In genomic region chr2:238259085-238260020, GRCh38 we compare ENCODE assay signal across 1 cellular context.
TF ChIP-seq lines count a peak whose summit lies in the region.

No MANE protein-coding gene starts in this region.

TF ChIP-seq in HepG2, 621 proteins besides CTCF, POLR2A, EP300 and RAD21 (continues in another document):
- TF ChIP-seq ZNF260 (CRISPR knock-in tag; IDR thresholded peaks at IDR 0.05; ENCODE audit: borderline replicate concordance, low read depth), result no peak
- no peak for TF ChIP-seq NFE2 (CRISPR knock-in tag; IDR thresholded peaks at IDR 0.05)
- no peak for TF ChIP-seq THRA (CRISPR knock-in tag; IDR thresholded peaks at IDR 0.05; ENCODE audit: borderline replicate concordance)
- no peak for TF ChIP-seq ZNF761 (CRISPR knock-in tag; conservative IDR thresholded peaks at IDR 0.05)
- TF ChIP-seq NFIC (IDR thresholded peaks at IDR 0.05; ENCODE audit: low read length), result no peak
- TF ChIP-seq ZSCAN31 (CRISPR knock-in tag; IDR thresholded peaks at IDR 0.05; ENCODE audit: low read depth), result no peak
- no peak for TF ChIP-seq ZNF407 (CRISPR knock-in tag; IDR thresholded peaks at IDR 0.05; ENCODE audit: not compliant biosample characterization)
- no peak for TF ChIP-seq ZFP62 (CRISPR knock-in tag; IDR thresholded peaks at IDR 0.05)
- TF ChIP-seq ZHX1 (CRISPR knock-in tag; IDR thresholded peaks at IDR 0.05; ENCODE audit: low read depth), result 0 out of 2 replicates have a peak, but pooled peaks have one; percentile 49
- TF ChIP-seq MAF1 (CRISPR knock-in tag; IDR thresholded peaks at IDR 0.05; ENCODE audit: borderline replicate concordance), result no peak
- TF ChIP-seq ZNF576 (CRISPR knock-in tag; IDR thresholded peaks at IDR 0.05), result no peak
- no peak for TF ChIP-seq ZNF292 (CRISPR knock-in tag; IDR thresholded peaks at IDR 0.05; ENCODE audit: borderline replicate concordance, low read depth)
- no peak for TF ChIP-seq SRF (IDR thresholded peaks at IDR 0.05; ENCODE audit: low read depth, low read length)
- no peak for TF ChIP-seq ZNF460 (CRISPR knock-in tag; IDR thresholded peaks at IDR 0.05; ENCODE audit: borderline replicate concordance)
- TF ChIP-seq TEAD2 (CRISPR knock-in tag; IDR thresholded peaks at IDR 0.05), result no peak
- no peak for TF ChIP-seq E2F5 (CRISPR knock-in tag; conservative IDR thresholded peaks at IDR 0.05)
- TF ChIP-seq ZKSCAN5 (CRISPR knock-in tag; IDR thresholded peaks at IDR 0.05), result no peak
- TF ChIP-seq ZNF639 (CRISPR knock-in tag; conservative IDR thresholded peaks at IDR 0.05), result no peak
- no peak for TF ChIP-seq SMARCE1 (IDR thresholded peaks at IDR 0.05; ENCODE audit: borderline replicate concordance)
- TF ChIP-seq ONECUT2 (CRISPR knock-in tag; IDR thresholded peaks at IDR 0.05), result no peak
- TF ChIP-seq ZFP91 (CRISPR knock-in tag; IDR thresholded peaks at IDR 0.05; ENCODE audit: borderline replicate concordance), result peak; percentile 27; the same call in 1 of the 2 replicates
- TF ChIP-seq TMF1 (CRISPR knock-in tag; IDR thresholded peaks at IDR 0.05; ENCODE audit: low read depth), result no peak
- no peak for TF ChIP-seq ZNF781 (CRISPR knock-in tag; IDR thresholded peaks at IDR 0.05; ENCODE audit: borderline replicate concordance, not compliant biosample characterization)
- TF ChIP-seq ZBTB4 (CRISPR knock-in tag; IDR thresholded peaks at IDR 0.05; ENCODE audit: borderline replicate concordance), result 0 out of 2 replicates have a peak, but pooled peaks have one; percentile 23
- TF ChIP-seq ELF3 (CRISPR knock-in tag; IDR thresholded peaks at IDR 0.05), result no peak
- TF ChIP-seq SKI (IDR thresholded peaks at IDR 0.05; ENCODE audit: partially characterized antibody), result no peak
- TF ChIP-seq ARID2 (CRISPR knock-in tag; IDR thresholded peaks at IDR 0.05; ENCODE audit: borderline replicate concordance), result no peak
- TF ChIP-seq THAP11 (CRISPR knock-in tag; IDR thresholded peaks at IDR 0.05), result no peak
- no peak for TF ChIP-seq ZNF747 (CRISPR knock-in tag; IDR thresholded peaks at IDR 0.05; ENCODE audit: borderline replicate concordance)
- TF ChIP-seq ATAD3A (CRISPR knock-in tag; IDR thresholded peaks at IDR 0.05), result no peak
- no peak for TF ChIP-seq BRF2 (CRISPR knock-in tag; IDR thresholded peaks at IDR 0.05)
- no peak for TF ChIP-seq ISL2 (CRISPR knock-in tag; IDR thresholded peaks at IDR 0.05)
- no peak for TF ChIP-seq FOSL2 (CRISPR knock-in tag; IDR thresholded peaks at IDR 0.05)
- no peak for TF ChIP-seq ZNF263 (CRISPR knock-in tag; IDR thresholded peaks at IDR 0.05)
- no peak for TF ChIP-seq ZNF354B (CRISPR knock-in tag; IDR thresholded peaks at IDR 0.05)
- no peak for TF ChIP-seq ZNF235 (CRISPR knock-in tag; IDR thresholded peaks at IDR 0.05; ENCODE audit: borderline replicate concordance)
- no peak for TF ChIP-seq KLF16 (CRISPR knock-in tag; IDR thresholded peaks at IDR 0.05)
